8 cellular contexts compared by ENCODE assay signal in the genomic region with DNA sequence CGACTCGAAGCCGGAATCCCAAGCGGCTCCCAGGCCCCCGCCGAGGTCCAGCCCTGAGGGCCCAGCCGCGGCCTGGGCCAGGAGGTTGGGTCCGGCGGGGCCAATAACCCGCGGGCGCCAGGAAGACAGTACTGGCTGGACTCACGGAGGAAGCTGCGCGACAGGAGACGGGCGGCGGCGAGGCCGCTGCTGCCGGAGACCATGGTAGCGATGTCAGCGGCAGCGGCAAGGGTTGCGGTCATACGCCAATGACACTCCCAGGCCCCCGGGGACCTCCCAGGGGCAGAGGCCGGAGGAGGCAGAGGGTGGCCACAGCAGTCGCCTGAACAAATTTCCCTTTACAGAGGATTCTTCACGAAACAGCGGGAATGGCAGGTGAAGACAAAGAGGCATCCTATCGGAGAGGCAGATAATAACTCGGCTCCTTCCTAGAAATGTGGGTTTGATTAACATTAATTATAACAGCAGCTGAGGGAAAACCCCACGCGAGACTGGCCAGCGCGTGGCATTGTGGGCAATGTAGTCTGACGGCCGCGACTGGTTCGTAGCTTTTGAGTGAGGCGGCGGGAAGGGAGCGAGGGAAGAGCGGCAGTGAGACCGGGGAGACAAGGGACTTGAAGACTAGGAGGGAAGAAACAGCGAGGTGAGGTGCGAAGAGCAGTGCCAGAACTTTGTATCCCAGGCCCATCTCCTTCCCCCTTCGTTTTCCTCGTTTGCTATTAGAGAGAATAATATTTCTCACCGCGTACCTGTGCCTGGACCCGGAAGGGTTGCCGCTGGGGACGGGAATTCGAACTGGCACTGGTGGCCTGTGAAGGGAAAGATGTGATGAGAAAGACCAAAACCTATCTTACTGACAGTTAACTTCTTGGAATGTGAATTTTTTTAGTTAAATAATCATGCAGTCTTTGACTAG. TPM values are rescaled to one million over a fixed set of nuclear protein-coding genes. Genes with fewer than 3 reads are reported as not detected.
DNase-seq lines count a peak whose midpoint lies in the region; ATAC-seq lines count a peak whose summit lies in the region.

Gene SUCLG1 (minus strand): TSS at position 253 of the 916 bp plus-strand sequence. CDS start 11 bp downstream, at position 242.

- peaks cover 0 to 4% (median 0%) of the 10 kb centered on the region in 11 experiments; a peak in 1 of 22 replicates for H3K9me3 ChIP-seq in BLaER1 treated with 17β-estradiol and CSF1 and Interleukin-3, amounts not matched to agents 10 nM and 100 nM (replicated peaks in 1 of 11)

- peaks cover 9 to 44% (median 26%) of the 10 kb centered on the region in 11 experiments; a peak in 14 of 22 replicates for H4K20me1 ChIP-seq in BLaER1 treated with 17β-estradiol and CSF1 and Interleukin-3, amounts not matched to agents 10 nM and 100 nM

- peak; percentile 92 for ATAC-seq in GM19351 (IDR thresholded peaks at IDR 0.05; ENCODE audit: unreplicated experiment)
- ATAC-seq in HG03521 (IDR thresholded peaks at IDR 0.05; ENCODE audit: unreplicated experiment), result peak; percentile 95
- ATAC-seq in left lobe of liver, result peak; percentile 94

- peaks cover 21 to 33% (median 27%) of the 10 kb centered on the region in 10 experiments for H3K4me1 ChIP-seq in BLaER1 treated with 17β-estradiol and CSF1 and Interleukin-3, amounts not matched to agents 10 nM and 100 nM

- peak within 1 kb of the TSS; percentile 81 to 97 (median 90) for H3K4me2 ChIP-seq in BLaER1 treated with 17β-estradiol and CSF1 and Interleukin-3, amounts not matched to agents 10 nM and 100 nM

- H3K9ac ChIP-seq in BLaER1 treated with 17β-estradiol and CSF1 and Interleukin-3, amounts not matched to agents 10 nM and 100 nM, result peak within 1 kb of the TSS; percentile 84 to 95 (median 91)

- H3K27ac ChIP-seq in BLaER1 treated with 17β-estradiol and CSF1 and Interleukin-3, amounts not matched to agents 10 nM and 100 nM, result peak within 1 kb of the TSS; percentile 87 to 94 (median 93)

- no peaks in the 10 kb centered on the region for H3K27me3 ChIP-seq in BLaER1 treated with 17β-estradiol and CSF1 and Interleukin-3, amounts not matched to agents 10 nM and 100 nM

- H3K36me3 ChIP-seq in BLaER1 treated with 17β-estradiol and CSF1 and Interleukin-3, amounts not matched to agents 10 nM and 100 nM, result peaks cover 0 to 9% (median 5%) of the 10 kb centered on the region in 11 experiments; a peak in 9 of 22 replicates

- H3K4me3 ChIP-seq in BLaER1 treated with 17β-estradiol and CSF1 and Interleukin-3, amounts not matched to agents 10 nM and 100 nM, result peak within 1 kb of the TSS; percentile 82 to 99 (median 92)

- peak; percentile 81 for DNase-seq in NCI-H748 (lab: John Stamatoyannopoulos, UW; ENCODE audit: unreplicated experiment)
- peak; percentile 81 for DNase-seq in activated CD4-positive, alpha-beta T cell treated with anti-CD3 and anti-CD28 coated beads, Interleukin-2, amount 50 U/mL, for 1 hour
- peak; percentile 83 for DNase-seq in dedifferentiated amniotic fluid mesenchymal stem cell (ENCODE audit: extremely low spot score)
- peak; percentile 90 for DNase-seq in left lobe of liver (ENCODE audit: low spot score)
- DNase-seq in stimulated activated CD4-positive, alpha-beta T cell treated with anti-CD3 and anti-CD28 coated beads, Interleukin-2, amount 100 ng/mL, for 48 hours, result peak; percentile 73 to 76

RNA-seq across cellular contexts. Expression of gene SUCLG1, which starts in this region (rescaled TPM):
- total RNA-seq in left lobe of liver, result 82.0 TPM

Comparison
In these comparisons a context has a peak if more than half of its experiments do, and no peak if none do; other contexts are left out.
1. Peak in every context shown above with its lines: DNase-seq, ATAC-seq, H3K4me3 ChIP-seq and H3K27ac ChIP-seq.